ENCODE assay signal across 1 cellular context in the genomic region with DNA sequence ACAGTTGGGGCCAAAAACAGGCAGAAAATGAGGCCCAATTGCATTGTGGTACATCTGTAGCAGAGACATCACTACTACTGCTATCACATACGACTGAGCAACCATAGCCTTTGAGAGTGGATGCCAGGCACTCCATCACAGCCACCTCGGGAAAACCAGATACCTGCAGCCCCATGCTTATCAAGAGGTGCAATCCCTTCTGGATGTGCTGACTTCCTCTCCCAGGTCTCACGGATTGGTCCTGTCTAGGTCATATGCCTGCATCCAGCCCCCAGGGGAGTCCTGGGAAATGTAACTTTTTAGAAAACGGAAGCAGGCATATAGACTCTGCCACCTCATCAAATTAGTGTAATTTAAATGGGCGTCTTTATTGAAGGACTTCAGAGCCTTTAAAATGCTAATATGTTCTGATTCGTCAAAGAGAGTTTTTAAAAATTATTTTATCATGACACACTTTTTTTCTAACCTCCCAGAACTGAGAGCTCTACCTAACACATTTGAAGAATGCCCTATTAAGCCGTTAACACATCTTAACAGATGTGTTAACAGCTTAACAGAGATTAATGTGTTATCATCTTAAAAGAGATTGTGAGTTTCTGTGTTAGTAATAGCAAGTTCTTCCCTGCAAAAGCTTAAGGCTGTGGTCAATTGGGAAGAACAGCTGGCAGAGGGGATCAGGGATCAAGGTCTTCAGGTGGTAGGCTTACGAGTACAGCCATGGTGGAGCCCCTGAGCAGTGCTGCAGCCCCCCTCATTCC.
TF ChIP-seq lines count a peak whose summit lies in the region.

No MANE protein-coding gene starts in this region.

TF ChIP-seq in GM23338, 12 proteins besides CTCF, POLR2A, EP300 and RAD21 (continued from another document):
- TF ChIP-seq, protein P1, sequence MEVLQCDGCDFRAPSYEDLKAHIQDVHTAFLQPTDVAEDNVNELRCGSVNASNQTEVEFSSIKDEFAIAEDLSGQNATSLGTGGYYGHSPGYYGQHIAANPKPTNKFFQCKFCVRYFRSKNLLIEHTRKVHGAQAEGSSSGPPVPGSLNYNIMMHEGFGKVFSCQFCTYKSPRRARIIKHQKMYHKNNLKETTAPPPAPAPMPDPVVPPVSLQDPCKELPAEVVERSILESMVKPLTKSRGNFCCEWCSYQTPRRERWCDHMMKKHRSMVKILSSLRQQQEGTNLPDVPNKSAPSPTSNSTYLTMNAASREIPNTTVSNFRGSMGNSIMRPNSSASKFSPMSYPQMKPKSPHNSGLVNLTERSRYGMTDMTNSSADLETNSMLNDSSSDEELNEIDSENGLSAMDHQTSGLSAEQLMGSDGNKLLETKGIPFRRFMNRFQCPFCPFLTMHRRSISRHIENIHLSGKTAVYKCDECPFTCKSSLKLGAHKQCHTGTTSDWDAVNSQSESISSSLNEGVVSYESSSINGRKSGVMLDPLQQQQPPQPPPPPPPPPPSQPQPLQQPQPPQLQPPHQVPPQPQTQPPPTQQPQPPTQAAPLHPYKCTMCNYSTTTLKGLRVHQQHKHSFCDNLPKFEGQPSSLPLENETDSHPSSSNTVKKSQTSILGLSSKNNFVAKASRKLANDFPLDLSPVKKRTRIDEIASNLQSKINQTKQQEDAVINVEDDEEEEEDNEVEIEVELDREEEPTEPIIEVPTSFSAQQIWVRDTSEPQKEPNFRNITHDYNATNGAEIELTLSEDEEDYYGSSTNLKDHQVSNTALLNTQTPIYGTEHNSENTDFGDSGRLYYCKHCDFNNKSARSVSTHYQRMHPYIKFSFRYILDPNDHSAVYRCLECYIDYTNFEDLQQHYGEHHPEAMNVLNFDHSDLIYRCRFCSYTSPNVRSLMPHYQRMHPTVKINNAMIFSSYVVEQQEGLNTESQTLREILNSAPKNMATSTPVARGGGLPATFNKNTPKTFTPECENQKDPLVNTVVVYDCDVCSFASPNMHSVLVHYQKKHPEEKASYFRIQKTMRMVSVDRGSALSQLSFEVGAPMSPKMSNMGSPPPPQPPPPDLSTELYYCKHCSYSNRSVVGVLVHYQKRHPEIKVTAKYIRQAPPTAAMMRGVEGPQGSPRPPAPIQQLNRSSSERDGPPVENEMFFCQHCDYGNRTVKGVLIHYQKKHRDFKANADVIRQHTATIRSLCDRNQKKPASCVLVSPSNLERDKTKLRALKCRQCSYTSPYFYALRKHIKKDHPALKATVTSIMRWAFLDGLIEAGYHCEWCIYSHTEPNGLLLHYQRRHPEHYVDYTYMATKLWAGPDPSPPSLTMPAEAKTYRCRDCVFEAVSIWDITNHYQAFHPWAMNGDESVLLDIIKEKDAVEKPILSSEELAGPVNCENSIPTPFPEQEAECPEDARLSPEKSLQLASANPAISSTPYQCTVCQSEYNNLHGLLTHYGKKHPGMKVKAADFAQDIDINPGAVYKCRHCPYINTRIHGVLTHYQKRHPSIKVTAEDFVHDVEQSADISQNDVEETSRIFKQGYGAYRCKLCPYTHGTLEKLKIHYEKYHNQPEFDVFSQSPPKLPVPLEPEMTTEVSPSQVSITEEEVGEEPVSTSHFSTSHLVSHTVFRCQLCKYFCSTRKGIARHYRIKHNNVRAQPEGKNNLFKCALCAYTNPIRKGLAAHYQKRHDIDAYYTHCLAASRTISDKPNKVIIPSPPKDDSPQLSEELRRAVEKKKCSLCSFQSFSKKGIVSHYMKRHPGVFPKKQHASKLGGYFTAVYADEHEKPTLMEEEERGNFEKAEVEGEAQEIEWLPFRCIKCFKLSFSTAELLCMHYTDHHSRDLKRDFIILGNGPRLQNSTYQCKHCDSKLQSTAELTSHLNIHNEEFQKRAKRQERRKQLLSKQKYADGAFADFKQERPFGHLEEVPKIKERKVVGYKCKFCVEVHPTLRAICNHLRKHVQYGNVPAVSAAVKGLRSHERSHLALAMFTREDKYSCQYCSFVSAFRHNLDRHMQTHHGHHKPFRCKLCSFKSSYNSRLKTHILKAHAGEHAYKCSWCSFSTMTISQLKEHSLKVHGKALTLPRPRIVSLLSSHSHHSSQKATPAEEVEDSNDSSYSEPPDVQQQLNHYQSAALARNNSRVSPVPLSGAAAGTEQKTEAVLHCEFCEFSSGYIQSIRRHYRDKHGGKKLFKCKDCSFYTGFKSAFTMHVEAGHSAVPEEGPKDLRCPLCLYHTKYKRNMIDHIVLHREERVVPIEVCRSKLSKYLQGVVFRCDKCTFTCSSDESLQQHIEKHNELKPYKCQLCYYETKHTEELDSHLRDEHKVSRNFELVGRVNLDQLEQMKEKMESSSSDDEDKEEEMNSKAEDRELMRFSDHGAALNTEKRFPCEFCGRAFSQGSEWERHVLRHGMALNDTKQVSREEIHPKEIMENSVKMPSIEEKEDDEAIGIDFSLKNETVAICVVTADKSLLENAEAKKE (CRISPR knock-in tag; IDR thresholded peaks at IDR 0.05), result no peak
- TF ChIP-seq STAT1 (IDR thresholded peaks at IDR 0.05; ENCODE audit: unreplicated experiment), result no peak
